Comparison of ENCODE assay signal across 9 cellular contexts in genomic region chr13:29935309-29935981, GRCh38.
DNase-seq lines count a peak whose midpoint lies in the region; ATAC-seq, FAIRE-seq and TF ChIP-seq lines count a peak whose summit lies in the region.
"Had no signal": no experiment of that assay in that cellular context is flagged by ENCODE, and none has a peak within 500 bp of the region (broad histone marks: within the 10 kb centered on the region; RNA-seq: fewer than 3 reads in every experiment).

No MANE protein-coding gene starts in this region.

- no peak for TF ChIP-seq POLR2A in sigmoid colon (IDR thresholded peaks at IDR 0.05)
- TF ChIP-seq POLR2A in H54 (IDR thresholded peaks at IDR 0.05; ENCODE audit: low read depth, low read length) = no peak

- no peaks in the 10 kb centered on the region for H3K9me3 Mint-ChIP-seq in activated naive CD4-positive, alpha-beta T cell treated with anti-CD3 and anti-CD28 coated beads, Interleukin-2, amount 10 ng/mL, durations not matched to agents 7 days and 5 days

- POLR2A ChIA-PET in OCI-LY7 (lab: Charles Lee) = interaction anchor here (0.5 kb wide), 1 partner anchor 32 kb away, joined by 4 read pairs; no protein-coding TSS in a partner anchor

- CTCF ChIA-PET in OCI-LY7 (lab: Charles Lee; ENCODE audit: unreplicated experiment) = no interaction called here
- CTCF ChIA-PET in activated naive CD4-positive, alpha-beta T cell treated with anti-CD3 and anti-CD28 coated beads, Interleukin-2, amount 10 ng/mL, durations not matched to agents 7 days and 5 days (lab: Charles Lee) = interaction anchor here (0.7 to 6.0 kb wide), 10 partner anchors 11 to 191 kb away, joined by 3 to 52 read pairs (median 7); no protein-coding TSS in a partner anchor

- no peaks in the 10 kb centered on the region for H3K79me2 ChIP-seq in OCI-LY7 (ENCODE audit: insufficient read depth, low read depth, low read length)

- TF ChIP-seq CTCF in OCI-LY7 (conservative IDR thresholded peaks at IDR 0.05; ENCODE audit: low read length) = no peak
- no peak for TF ChIP-seq CTCF in sigmoid colon (IDR thresholded peaks at IDR 0.05)

- H3K27me3 ChIP-seq in sigmoid colon = no peaks in the 10 kb centered on the region

- H3K4me3 ChIP-seq in OCI-LY7 (ENCODE audit: low read depth, low read length, poor library complexity, severe bottlenecking) (no peak overlapping the region), sigmoid colon (no peak overlapping the region)
- H3K4me3 ChIP-seq: K562 had no signal

- H3K9me3 ChIP-seq in OCI-LY7 (ENCODE audit: low read length) (no peaks in the 10 kb centered on the region), sigmoid colon (no peaks in the 10 kb centered on the region)

- peaks cover 10% of the 10 kb centered on the region for H3K36me3 Mint-ChIP-seq in activated naive CD4-positive, alpha-beta T cell treated with anti-CD3 and anti-CD28 coated beads, Interleukin-2, amount 10 ng/mL, durations not matched to agents 7 days and 5 days

- intact Hi-C loops in OCI-LY7 (cut with micrococcal nuclease; ENCODE audit: unreplicated experiment) = no loop called here
- intact Hi-C loops in sigmoid colon (cut with DNase I) = loop anchor here (5.0 kb wide), 1 partner anchor 177 kb away; no protein-coding TSS in a partner anchor

- H3K4me2 ChIP-seq in OCI-LY7 (ENCODE audit: low read length) = peak overlapping the region; percentile 20; the same call in 1 of the 2 replicates

- H3K4me1 ChIP-seq in OCI-LY7 (ENCODE audit: insufficient read depth, low read length, poor library complexity, severe bottlenecking) (peaks cover 5% of the 10 kb centered on the region), sigmoid colon (no peaks in the 10 kb centered on the region)

- no peak for TF ChIP-seq EP300 in sigmoid colon (IDR thresholded peaks at IDR 0.05)

- no peak overlapping the region for H2AFZ ChIP-seq in OCI-LY7 (ENCODE audit: low read length)

- BruUV-seq in OCI-LY7 (replicated peaks; lab: Mats Ljungman, UMichigan) = no TSS peak

- H3K27me3 Mint-ChIP-seq in activated naive CD4-positive, alpha-beta T cell treated with anti-CD3 and anti-CD28 coated beads, Interleukin-2, amount 10 ng/mL, durations not matched to agents 7 days and 5 days = no peaks in the 10 kb centered on the region

- no peak for FAIRE-seq in H54 (lab: Jason Lieb, UNC)
- FAIRE-seq: K562 had no signal

- H3K9me2 ChIP-seq in OCI-LY7 (ENCODE audit: insufficient read depth, low read length) = no peaks in the 10 kb centered on the region

- WGBS in sigmoid colon, 2 donors = 46 to 86% methylated on average over 6 of the region's 6 CpGs

- DNase-seq in OCI-LY7 (ENCODE audit: low spot score) (peak; percentile 18), sigmoid colon (no peak), AG08396 (ENCODE audit: low spot score) (no peak), H54 (ENCODE audit: insufficient read length, low spot score) (no peak)
- peak; percentile 91 for DNase-seq in activated naive CD4-positive, alpha-beta T cell treated with anti-CD3 and anti-CD28 coated beads, Interleukin-2, amount 10 ng/mL, durations not matched to agents 7 days and 5 days
- peak; percentile 23 to 27 for DNase-seq in stimulated activated CD4-positive, alpha-beta T cell treated with anti-CD3 and anti-CD28 coated beads, Interleukin-1b, Interleukin-23, amount 100 ng/mL, for 1 hour (ENCODE audit: low read depth in 2 of 2)

- H3K4me1 Mint-ChIP-seq in activated naive CD4-positive, alpha-beta T cell treated with anti-CD3 and anti-CD28 coated beads, Interleukin-2, amount 10 ng/mL, durations not matched to agents 7 days and 5 days = peaks cover 63% of the 10 kb centered on the region

- ATAC-seq in GM18868 (IDR thresholded peaks at IDR 0.05; ENCODE audit: unreplicated experiment) (peak; percentile 97), HG02870 (IDR thresholded peaks at IDR 0.05; ENCODE audit: unreplicated experiment) (peak; percentile 98)
- ATAC-seq: K562 had no signal

- H4K20me1 ChIP-seq in OCI-LY7 (ENCODE audit: insufficient read depth, low read length) = no peaks in the 10 kb centered on the region

- H3K27ac ChIP-seq in OCI-LY7 (ENCODE audit: low read depth, low read length, poor library complexity, severe bottlenecking) (no peak overlapping the region), sigmoid colon (no peak overlapping the region)

- H3K27ac Mint-ChIP-seq in activated naive CD4-positive, alpha-beta T cell treated with anti-CD3 and anti-CD28 coated beads, Interleukin-2, amount 10 ng/mL, durations not matched to agents 7 days and 5 days = peak overlapping the region; percentile 98

- H3K4me3 Mint-ChIP-seq in activated naive CD4-positive, alpha-beta T cell treated with anti-CD3 and anti-CD28 coated beads, Interleukin-2, amount 10 ng/mL, durations not matched to agents 7 days and 5 days = peak overlapping the region; percentile 89

- H3K36me3 ChIP-seq in OCI-LY7 (ENCODE audit: insufficient read depth, low read length) (no peaks in the 10 kb centered on the region), sigmoid colon (no peaks in the 10 kb centered on the region)

Comparison
In these comparisons a context has a peak if more than half of its experiments do, and no peak if none do; other contexts are left out.
1. DNase-seq: peak in OCI-LY7 (single experiment), activated naive CD4-positive, alpha-beta T cell treated with anti-CD3 and anti-CD28 coated beads, Interleukin-2, amount 10 ng/mL, durations not matched to agents 7 days and 5 days (single experiment) and stimulated activated CD4-positive, alpha-beta T cell treated with anti-CD3 and anti-CD28 coated beads, Interleukin-1b, Interleukin-23, amount 100 ng/mL, for 1 hour (2 of 2); none in sigmoid colon (single experiment), AG08396 (single experiment) and H54 (single experiment).